Comparison of ENCODE assay signal across 1 cellular context in the genomic region with DNA sequence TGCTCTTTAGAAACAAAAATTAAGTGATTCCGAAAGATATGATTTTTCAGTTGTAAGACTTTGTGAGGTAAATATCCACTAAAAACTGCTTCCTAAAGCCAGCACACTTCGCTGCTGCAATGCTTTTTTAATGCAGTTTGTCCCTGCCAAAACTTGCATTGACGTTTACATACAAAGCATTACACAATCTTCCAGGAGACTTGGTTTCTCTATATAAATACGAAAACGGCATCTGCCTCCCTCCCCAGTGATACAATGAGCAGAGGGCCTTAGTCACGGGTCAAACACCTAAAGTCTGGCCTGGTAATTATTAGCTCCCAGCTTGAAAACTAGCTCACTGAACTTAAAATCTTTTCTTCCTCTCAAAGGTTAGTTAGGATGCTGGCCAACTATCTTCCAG.
A peak's percentile ranks its signal among the peaks of the same experiment; 100 is the strongest.
TF ChIP-seq lines count a peak whose summit lies in the region.

No MANE protein-coding gene starts in this region.

TF ChIP-seq in IMR-90, 13 proteins besides CTCF, POLR2A, EP300 and RAD21:
- TF ChIP-seq BHLHE40 (IDR thresholded peaks at IDR 0.05; ENCODE audit: low read depth, low read length) (peak; percentile 78), MAFK (IDR thresholded peaks at IDR 0.05; ENCODE audit: low read depth, low read length) (no peak), FOS (IDR thresholded peaks at IDR 0.05; ENCODE audit: low read depth, low read length) (peak; percentile 60; the same call in 1 of the 2 replicates), NFE2L2 (IDR thresholded peaks at IDR 0.05; ENCODE audit: low read depth, low read length) (peak; percentile 52; the same call in 1 of the 2 replicates), CHD1 (IDR thresholded peaks at IDR 0.05; ENCODE audit: low read depth, low read length) (no peak), MAZ (IDR thresholded peaks at IDR 0.05; ENCODE audit: borderline replicate concordance, low read depth, low read length) (peak; percentile 55; the same call in 1 of the 2 replicates), RCOR1 (IDR thresholded peaks at IDR 0.05; ENCODE audit: insufficient replicate concordance, low read length) (no peak), RFX5 (IDR thresholded peaks at IDR 0.05; ENCODE audit: low read depth, low read length) (no peak), CEBPB (IDR thresholded peaks at IDR 0.05; ENCODE audit: low read depth, low read length) (peak; percentile 97), SMC3 (IDR thresholded peaks at IDR 0.05; ENCODE audit: low read depth, low read length) (no peak), MXI1 (IDR thresholded peaks at IDR 0.05; ENCODE audit: borderline replicate concordance, low read depth, low read length) (no peak)
- TF ChIP-seq, protein P1, sequence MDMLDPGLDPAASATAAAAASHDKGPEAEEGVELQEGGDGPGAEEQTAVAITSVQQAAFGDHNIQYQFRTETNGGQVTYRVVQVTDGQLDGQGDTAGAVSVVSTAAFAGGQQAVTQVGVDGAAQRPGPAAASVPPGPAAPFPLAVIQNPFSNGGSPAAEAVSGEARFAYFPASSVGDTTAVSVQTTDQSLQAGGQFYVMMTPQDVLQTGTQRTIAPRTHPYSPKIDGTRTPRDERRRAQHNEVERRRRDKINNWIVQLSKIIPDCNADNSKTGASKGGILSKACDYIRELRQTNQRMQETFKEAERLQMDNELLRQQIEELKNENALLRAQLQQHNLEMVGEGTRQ (IDR thresholded peaks at IDR 0.05; ENCODE audit: low read depth, low read length) = no peak
- TF ChIP-seq, protein P2, sequence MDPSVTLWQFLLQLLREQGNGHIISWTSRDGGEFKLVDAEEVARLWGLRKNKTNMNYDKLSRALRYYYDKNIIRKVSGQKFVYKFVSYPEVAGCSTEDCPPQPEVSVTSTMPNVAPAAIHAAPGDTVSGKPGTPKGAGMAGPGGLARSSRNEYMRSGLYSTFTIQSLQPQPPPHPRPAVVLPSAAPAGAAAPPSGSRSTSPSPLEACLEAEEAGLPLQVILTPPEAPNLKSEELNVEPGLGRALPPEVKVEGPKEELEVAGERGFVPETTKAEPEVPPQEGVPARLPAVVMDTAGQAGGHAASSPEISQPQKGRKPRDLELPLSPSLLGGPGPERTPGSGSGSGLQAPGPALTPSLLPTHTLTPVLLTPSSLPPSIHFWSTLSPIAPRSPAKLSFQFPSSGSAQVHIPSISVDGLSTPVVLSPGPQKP (IDR thresholded peaks at IDR 0.05; ENCODE audit: borderline replicate concordance, low read depth, low read length) = no peak
